In the genomic region with DNA sequence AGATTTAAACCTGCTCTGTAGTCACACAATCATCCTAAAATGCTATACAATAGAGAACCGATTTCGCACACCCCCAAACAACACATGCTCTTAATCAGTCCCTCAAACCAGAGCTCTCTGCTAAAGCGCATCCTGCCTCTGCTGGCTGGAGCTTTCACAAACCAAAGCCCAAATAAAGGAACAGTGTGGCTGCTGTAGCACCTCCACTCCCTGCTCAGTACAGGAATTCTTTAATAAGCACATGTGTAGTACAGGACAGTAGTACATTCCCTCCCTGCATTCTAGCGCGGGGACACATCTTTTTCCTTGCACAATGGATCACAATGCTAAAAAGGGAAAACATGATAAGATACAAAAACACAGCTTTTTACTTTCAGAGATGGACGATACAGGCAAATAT, we compare ENCODE assay signal across 11 cellular contexts.
A peak's percentile ranks its signal among the peaks of the same experiment; 100 is the strongest.
DNase-seq lines count a peak whose midpoint lies in the region; ATAC-seq and TF ChIP-seq lines count a peak whose summit lies in the region.
"Had no signal": no experiment of that assay in that cellular context is flagged by ENCODE, and none has a peak within 500 bp of the region (broad histone marks: within the 10 kb centered on the region; RNA-seq: fewer than 3 reads in every experiment).

No MANE protein-coding gene starts in this region.

- no peaks in the 10 kb centered on the region for H3K27me3 ChIP-seq in prostate gland (replicated peaks; ENCODE audit: insufficient read depth)
- H3K27me3 ChIP-seq in foreskin keratinocyte, result peaks cover 60% of the 10 kb centered on the region

- H3K4me1 ChIP-seq in prostate gland (replicated peaks) (no peaks in the 10 kb centered on the region), foreskin keratinocyte (no peaks in the 10 kb centered on the region)

- no peak overlapping the region for H3K27ac ChIP-seq in prostate gland
- H3K27ac ChIP-seq in foreskin keratinocyte, result no peak overlapping the region
- H3K27ac ChIP-seq: C4-2B had no signal

- H3K9me3 ChIP-seq in prostate gland, result no peaks in the 10 kb centered on the region
- H3K9me3 ChIP-seq: HAP-1 had no signal

- H3K4me3 ChIP-seq in AG10803 (ENCODE audit: low read length), result peak overlapping the region; percentile 55
- H3K4me3 ChIP-seq in prostate gland, result peak overlapping the region in 1 of 2 donors; percentile 22

- DNase-seq in AG10803 (ENCODE audit: low read depth) (peak; percentile 21), NCI-H524 treated with DMSO at 0.1 percent for 48 hours (lab: John Stamatoyannopoulos, UW) (peak; percentile 29), globus pallidus (ENCODE audit: low spot score) (peak; percentile 67), nucleus accumbens (lab: John Stamatoyannopoulos, UW) (peak in 37 of 56 donors; percentile 1 to 64 (median 17)), prostate gland (ENCODE audit: low spot score) (no peak), foreskin keratinocyte (no peak), NCI-H2029 (lab: John Stamatoyannopoulos, UW) (no peak), NCI-H446 treated with DMSO at 0.1 percent for 48 hours (lab: John Stamatoyannopoulos, UW) (no peak)
- DNase-seq: NCI-H2029 treated with DMSO at 0.1 percent for 48 hours had no signal

- no peak for ATAC-seq in foreskin keratinocyte

- peak; percentile 24; the same call in 1 of the 2 replicates for TF ChIP-seq CTCF in AG10803 (conservative IDR thresholded peaks at IDR 0.05; ENCODE audit: low read length)
- TF ChIP-seq CTCF in prostate gland (IDR thresholded peaks at IDR 0.05), result no peak
- no peak for TF ChIP-seq CTCF in foreskin keratinocyte (conservative IDR thresholded peaks at IDR 0.05)

- intact Hi-C loops in prostate gland (cut with DNase I), result no loop called here

- no peaks in the 10 kb centered on the region for H3K36me3 ChIP-seq in prostate gland
- H3K36me3 ChIP-seq: HAP-1 had no signal

- TF ChIP-seq POLR2A in prostate gland (IDR thresholded peaks at IDR 0.05), result no peak

- WGBS in prostate gland, result 23% methylated on average over 6 of the region's 6 CpGs

Comparison
In these comparisons a context has a peak if more than half of its experiments do, and no peak if none do; other contexts are left out.
1. DNase-seq: peak in AG10803 (single experiment), NCI-H524 treated with DMSO at 0.1 percent for 48 hours (single experiment), globus pallidus (single experiment) and nucleus accumbens (37 of 56); none in prostate gland (single experiment), foreskin keratinocyte (0 of 2), NCI-H2029 (single experiment) and NCI-H446 treated with DMSO at 0.1 percent for 48 hours (single experiment).